ENCODE assay signal across 1 cellular context in the genomic region with DNA sequence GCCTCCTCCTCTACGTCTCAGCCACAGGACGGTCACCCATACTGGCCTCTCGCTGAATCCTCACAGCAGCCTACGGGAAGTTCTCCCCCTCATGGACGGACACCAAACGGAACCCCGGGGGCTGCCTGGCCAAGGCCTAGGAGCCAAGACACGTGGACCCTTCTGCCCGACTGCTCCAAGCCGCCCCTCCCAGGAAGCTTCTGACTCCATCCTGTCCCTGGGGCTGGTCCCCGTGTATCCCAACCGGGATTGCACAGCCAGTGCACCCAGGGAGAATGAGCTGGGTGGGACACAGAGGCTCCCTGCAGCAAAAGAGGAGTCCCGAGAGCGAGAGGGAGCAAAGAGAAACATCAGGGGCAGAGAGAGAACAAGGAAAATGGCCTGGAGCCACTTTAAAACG.
A peak's percentile ranks its signal among the peaks of the same experiment; 100 is the strongest.
TF ChIP-seq lines count a peak whose summit lies in the region.

No MANE protein-coding gene starts in this region.

TF ChIP-seq in GM12878, 131 proteins besides CTCF, POLR2A, EP300 and RAD21 (continues in another document):
- TF ChIP-seq MEF2A (IDR thresholded peaks at IDR 0.05; ENCODE audit: insufficient read depth, low read depth, low read length), result no peak
- no peak for TF ChIP-seq ZNF24 (IDR thresholded peaks at IDR 0.05)
- peak in 1 of 2 experiments; percentile 29; a peak in 1 of 3 replicates for TF ChIP-seq EGR1 (IDR thresholded peaks at IDR 0.05; ENCODE audit: borderline replicate concordance in 1 of 2, low read depth in 2 of 2, low read length in 2 of 2)
- TF ChIP-seq, protein P1, sequence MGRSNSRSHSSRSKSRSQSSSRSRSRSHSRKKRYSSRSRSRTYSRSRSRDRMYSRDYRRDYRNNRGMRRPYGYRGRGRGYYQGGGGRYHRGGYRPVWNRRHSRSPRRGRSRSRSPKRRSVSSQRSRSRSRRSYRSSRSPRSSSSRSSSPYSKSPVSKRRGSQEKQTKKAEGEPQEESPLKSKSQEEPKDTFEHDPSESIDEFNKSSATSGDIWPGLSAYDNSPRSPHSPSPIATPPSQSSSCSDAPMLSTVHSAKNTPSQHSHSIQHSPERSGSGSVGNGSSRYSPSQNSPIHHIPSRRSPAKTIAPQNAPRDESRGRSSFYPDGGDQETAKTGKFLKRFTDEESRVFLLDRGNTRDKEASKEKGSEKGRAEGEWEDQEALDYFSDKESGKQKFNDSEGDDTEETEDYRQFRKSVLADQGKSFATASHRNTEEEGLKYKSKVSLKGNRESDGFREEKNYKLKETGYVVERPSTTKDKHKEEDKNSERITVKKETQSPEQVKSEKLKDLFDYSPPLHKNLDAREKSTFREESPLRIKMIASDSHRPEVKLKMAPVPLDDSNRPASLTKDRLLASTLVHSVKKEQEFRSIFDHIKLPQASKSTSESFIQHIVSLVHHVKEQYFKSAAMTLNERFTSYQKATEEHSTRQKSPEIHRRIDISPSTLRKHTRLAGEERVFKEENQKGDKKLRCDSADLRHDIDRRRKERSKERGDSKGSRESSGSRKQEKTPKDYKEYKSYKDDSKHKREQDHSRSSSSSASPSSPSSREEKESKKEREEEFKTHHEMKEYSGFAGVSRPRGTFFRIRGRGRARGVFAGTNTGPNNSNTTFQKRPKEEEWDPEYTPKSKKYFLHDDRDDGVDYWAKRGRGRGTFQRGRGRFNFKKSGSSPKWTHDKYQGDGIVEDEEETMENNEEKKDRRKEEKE (IDR thresholded peaks at IDR 0.05), result no peak
- TF ChIP-seq TCF7 (IDR thresholded peaks at IDR 0.05; ENCODE audit: borderline replicate concordance), result no peak
- TF ChIP-seq RB1 (IDR thresholded peaks at IDR 0.05; ENCODE audit: borderline replicate concordance), result peak; percentile 22; the same call in 1 of the 2 replicates
- no peak for TF ChIP-seq MTA3 (IDR thresholded peaks at IDR 0.05; ENCODE audit: borderline replicate concordance, low read length)
- TF ChIP-seq, protein P2, sequence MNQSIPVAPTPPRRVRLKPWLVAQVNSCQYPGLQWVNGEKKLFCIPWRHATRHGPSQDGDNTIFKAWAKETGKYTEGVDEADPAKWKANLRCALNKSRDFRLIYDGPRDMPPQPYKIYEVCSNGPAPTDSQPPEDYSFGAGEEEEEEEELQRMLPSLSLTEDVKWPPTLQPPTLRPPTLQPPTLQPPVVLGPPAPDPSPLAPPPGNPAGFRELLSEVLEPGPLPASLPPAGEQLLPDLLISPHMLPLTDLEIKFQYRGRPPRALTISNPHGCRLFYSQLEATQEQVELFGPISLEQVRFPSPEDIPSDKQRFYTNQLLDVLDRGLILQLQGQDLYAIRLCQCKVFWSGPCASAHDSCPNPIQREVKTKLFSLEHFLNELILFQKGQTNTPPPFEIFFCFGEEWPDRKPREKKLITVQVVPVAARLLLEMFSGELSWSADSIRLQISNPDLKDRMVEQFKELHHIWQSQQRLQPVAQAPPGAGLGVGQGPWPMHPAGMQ (IDR thresholded peaks at IDR 0.05; ENCODE audit: borderline replicate concordance), result no peak
- TF ChIP-seq, protein P3, sequence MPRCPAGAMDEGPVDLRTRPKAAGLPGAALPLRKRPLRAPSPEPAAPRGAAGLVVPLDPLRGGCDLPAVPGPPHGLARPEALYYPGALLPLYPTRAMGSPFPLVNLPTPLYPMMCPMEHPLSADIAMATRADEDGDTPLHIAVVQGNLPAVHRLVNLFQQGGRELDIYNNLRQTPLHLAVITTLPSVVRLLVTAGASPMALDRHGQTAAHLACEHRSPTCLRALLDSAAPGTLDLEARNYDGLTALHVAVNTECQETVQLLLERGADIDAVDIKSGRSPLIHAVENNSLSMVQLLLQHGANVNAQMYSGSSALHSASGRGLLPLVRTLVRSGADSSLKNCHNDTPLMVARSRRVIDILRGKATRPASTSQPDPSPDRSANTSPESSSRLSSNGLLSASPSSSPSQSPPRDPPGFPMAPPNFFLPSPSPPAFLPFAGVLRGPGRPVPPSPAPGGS (IDR thresholded peaks at IDR 0.05; ENCODE audit: borderline replicate concordance, insufficient read depth, low read depth, low read length, poor library complexity, severe bottlenecking), result no peak
- no peak for TF ChIP-seq ATF7 (IDR thresholded peaks at IDR 0.05; ENCODE audit: low read depth)
- TF ChIP-seq SRF (IDR thresholded peaks at IDR 0.05; ENCODE audit: low read depth in 2 of 2, low read length in 2 of 2), result no peak
- peak; percentile 46 for TF ChIP-seq IKZF1 (conservative IDR thresholded peaks at IDR 0.05)
- TF ChIP-seq, protein P4, sequence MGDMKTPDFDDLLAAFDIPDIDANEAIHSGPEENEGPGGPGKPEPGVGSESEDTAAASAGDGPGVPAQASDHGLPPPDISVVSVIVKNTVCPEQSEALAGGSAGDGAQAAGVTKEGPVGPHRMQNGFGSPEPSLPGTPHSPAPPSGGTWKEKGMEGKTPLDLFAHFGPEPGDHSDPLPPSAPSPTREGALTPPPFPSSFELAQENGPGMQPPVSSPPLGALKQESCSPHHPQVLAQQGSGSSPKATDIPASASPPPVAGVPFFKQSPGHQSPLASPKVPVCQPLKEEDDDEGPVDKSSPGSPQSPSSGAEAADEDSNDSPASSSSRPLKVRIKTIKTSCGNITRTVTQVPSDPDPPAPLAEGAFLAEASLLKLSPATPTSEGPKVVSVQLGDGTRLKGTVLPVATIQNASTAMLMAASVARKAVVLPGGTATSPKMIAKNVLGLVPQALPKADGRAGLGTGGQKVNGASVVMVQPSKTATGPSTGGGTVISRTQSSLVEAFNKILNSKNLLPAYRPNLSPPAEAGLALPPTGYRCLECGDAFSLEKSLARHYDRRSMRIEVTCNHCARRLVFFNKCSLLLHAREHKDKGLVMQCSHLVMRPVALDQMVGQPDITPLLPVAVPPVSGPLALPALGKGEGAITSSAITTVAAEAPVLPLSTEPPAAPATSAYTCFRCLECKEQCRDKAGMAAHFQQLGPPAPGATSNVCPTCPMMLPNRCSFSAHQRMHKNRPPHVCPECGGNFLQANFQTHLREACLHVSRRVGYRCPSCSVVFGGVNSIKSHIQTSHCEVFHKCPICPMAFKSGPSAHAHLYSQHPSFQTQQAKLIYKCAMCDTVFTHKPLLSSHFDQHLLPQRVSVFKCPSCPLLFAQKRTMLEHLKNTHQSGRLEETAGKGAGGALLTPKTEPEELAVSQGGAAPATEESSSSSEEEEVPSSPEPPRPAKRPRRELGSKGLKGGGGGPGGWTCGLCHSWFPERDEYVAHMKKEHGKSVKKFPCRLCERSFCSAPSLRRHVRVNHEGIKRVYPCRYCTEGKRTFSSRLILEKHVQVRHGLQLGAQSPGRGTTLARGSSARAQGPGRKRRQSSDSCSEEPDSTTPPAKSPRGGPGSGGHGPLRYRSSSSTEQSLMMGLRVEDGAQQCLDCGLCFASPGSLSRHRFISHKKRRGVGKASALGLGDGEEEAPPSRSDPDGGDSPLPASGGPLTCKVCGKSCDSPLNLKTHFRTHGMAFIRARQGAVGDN (IDR thresholded peaks at IDR 0.05), result peak; percentile 90
- TF ChIP-seq, protein P5, sequence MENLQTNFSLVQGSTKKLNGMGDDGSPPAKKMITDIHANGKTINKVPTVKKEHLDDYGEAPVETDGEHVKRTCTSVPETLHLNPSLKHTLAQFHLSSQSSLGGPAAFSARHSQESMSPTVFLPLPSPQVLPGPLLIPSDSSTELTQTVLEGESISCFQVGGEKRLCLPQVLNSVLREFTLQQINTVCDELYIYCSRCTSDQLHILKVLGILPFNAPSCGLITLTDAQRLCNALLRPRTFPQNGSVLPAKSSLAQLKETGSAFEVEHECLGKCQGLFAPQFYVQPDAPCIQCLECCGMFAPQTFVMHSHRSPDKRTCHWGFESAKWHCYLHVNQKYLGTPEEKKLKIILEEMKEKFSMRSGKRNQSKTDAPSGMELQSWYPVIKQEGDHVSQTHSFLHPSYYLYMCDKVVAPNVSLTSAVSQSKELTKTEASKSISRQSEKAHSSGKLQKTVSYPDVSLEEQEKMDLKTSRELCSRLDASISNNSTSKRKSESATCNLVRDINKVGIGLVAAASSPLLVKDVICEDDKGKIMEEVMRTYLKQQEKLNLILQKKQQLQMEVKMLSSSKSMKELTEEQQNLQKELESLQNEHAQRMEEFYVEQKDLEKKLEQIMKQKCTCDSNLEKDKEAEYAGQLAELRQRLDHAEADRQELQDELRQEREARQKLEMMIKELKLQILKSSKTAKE (IDR thresholded peaks at IDR 0.05; ENCODE audit: low read depth, poor library complexity, severe bottlenecking), result no peak
- peak; percentile 59 for TF ChIP-seq MXI1 (IDR thresholded peaks at IDR 0.05; ENCODE audit: low read depth, low read length)
- no peak; the same call in 1 of the 2 replicates for TF ChIP-seq TAF1 (IDR thresholded peaks at IDR 0.05; ENCODE audit: borderline replicate concordance, low read depth, low read length)
- TF ChIP-seq, protein P6, sequence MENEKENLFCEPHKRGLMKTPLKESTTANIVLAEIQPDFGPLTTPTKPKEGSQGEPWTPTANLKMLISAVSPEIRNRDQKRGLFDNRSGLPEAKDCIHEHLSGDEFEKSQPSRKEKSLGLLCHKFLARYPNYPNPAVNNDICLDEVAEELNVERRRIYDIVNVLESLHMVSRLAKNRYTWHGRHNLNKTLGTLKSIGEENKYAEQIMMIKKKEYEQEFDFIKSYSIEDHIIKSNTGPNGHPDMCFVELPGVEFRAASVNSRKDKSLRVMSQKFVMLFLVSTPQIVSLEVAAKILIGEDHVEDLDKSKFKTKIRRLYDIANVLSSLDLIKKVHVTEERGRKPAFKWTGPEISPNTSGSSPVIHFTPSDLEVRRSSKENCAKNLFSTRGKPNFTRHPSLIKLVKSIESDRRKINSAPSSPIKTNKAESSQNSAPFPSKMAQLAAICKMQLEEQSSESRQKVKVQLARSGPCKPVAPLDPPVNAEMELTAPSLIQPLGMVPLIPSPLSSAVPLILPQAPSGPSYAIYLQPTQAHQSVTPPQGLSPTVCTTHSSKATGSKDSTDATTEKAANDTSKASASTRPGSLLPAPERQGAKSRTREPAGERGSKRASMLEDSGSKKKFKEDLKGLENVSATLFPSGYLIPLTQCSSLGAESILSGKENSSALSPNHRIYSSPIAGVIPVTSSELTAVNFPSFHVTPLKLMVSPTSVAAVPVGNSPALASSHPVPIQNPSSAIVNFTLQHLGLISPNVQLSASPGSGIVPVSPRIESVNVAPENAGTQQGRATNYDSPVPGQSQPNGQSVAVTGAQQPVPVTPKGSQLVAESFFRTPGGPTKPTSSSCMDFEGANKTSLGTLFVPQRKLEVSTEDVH (IDR thresholded peaks at IDR 0.05; ENCODE audit: low read depth, partially characterized antibody), result no peak
- TF ChIP-seq, protein P7, sequence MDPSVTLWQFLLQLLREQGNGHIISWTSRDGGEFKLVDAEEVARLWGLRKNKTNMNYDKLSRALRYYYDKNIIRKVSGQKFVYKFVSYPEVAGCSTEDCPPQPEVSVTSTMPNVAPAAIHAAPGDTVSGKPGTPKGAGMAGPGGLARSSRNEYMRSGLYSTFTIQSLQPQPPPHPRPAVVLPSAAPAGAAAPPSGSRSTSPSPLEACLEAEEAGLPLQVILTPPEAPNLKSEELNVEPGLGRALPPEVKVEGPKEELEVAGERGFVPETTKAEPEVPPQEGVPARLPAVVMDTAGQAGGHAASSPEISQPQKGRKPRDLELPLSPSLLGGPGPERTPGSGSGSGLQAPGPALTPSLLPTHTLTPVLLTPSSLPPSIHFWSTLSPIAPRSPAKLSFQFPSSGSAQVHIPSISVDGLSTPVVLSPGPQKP (IDR thresholded peaks at IDR 0.05; ENCODE audit: low read depth, low read length), result no peak
- TF ChIP-seq SMC3 (IDR thresholded peaks at IDR 0.05; ENCODE audit: borderline replicate concordance, low read length), result peak; percentile 21; the same call in 1 of the 2 replicates
- TF ChIP-seq NR2C2 (IDR thresholded peaks at IDR 0.05; ENCODE audit: borderline replicate concordance, control insufficient read depth, insufficient read length, low read depth), result no peak
- TF ChIP-seq, protein P8, sequence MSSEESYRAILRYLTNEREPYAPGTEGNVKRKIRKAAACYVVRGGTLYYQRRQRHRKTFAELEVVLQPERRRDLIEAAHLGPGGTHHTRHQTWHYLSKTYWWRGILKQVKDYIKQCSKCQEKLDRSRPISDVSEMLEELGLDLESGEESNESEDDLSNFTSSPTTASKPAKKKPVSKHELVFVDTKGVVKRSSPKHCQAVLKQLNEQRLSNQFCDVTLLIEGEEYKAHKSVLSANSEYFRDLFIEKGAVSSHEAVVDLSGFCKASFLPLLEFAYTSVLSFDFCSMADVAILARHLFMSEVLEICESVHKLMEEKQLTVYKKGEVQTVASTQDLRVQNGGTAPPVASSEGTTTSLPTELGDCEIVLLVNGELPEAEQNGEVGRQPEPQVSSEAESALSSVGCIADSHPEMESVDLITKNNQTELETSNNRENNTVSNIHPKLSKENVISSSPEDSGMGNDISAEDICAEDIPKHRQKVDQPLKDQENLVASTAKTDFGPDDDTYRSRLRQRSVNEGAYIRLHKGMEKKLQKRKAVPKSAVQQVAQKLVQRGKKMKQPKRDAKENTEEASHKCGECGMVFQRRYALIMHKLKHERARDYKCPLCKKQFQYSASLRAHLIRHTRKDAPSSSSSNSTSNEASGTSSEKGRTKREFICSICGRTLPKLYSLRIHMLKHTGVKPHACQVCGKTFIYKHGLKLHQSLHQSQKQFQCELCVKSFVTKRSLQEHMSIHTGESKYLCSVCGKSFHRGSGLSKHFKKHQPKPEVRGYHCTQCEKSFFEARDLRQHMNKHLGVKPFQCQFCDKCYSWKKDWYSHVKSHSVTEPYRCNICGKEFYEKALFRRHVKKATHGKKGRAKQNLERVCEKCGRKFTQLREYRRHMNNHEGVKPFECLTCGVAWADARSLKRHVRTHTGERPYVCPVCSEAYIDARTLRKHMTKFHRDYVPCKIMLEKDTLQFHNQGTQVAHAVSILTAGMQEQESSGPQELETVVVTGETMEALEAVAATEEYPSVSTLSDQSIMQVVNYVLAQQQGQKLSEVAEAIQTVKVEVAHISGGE (CRISPR knock-in tag; IDR thresholded peaks at IDR 0.05), result no peak
- TF ChIP-seq, protein P9, sequence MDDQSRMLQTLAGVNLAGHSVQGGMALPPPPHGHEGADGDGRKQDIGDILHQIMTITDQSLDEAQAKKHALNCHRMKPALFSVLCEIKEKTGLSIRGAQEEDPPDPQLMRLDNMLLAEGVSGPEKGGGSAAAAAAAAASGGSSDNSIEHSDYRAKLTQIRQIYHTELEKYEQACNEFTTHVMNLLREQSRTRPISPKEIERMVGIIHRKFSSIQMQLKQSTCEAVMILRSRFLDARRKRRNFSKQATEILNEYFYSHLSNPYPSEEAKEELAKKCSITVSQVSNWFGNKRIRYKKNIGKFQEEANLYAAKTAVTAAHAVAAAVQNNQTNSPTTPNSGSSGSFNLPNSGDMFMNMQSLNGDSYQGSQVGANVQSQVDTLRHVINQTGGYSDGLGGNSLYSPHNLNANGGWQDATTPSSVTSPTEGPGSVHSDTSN (IDR thresholded peaks at IDR 0.05; ENCODE audit: insufficient replicate concordance, low read depth, low read length), result no peak
- TF ChIP-seq MTA2 (IDR thresholded peaks at IDR 0.05; ENCODE audit: low read depth), result no peak
- no peak for TF ChIP-seq SREBF2 (IDR thresholded peaks at IDR 0.05; ENCODE audit: low read length)
- TF ChIP-seq JUNB (IDR thresholded peaks at IDR 0.05), result no peak
